In genomic region chr5:135890296-135890695, GRCh38 we compare ENCODE assay signal across 23 cellular contexts. TPM values are rescaled to one million over a fixed set of nuclear protein-coding genes. Genes with fewer than 3 reads are reported as not detected.
DNase-seq lines count a peak whose midpoint lies in the region; ATAC-seq and TF ChIP-seq lines count a peak whose summit lies in the region.
"Had no signal": no experiment of that assay in that cellular context is flagged by ENCODE, and none has a peak within 500 bp of the region (broad histone marks: within the 10 kb centered on the region; RNA-seq: fewer than 3 reads in every experiment).

No MANE protein-coding gene starts in this region.

- TF ChIP-seq CTCF in MM.1S (IDR thresholded peaks at IDR 0.05; ENCODE audit: low read length) = no peak
- TF ChIP-seq CTCF in choroid plexus epithelial cell (conservative IDR thresholded peaks at IDR 0.05; ENCODE audit: low read depth, low read length) = no peak
- TF ChIP-seq CTCF in left lung (IDR thresholded peaks at IDR 0.05) = no peak

- no peak overlapping the region for H2AFZ ChIP-seq in MM.1S (ENCODE audit: low read length)
- H2AFZ ChIP-seq: PC-9 had no signal

- intact Hi-C loops in left lung (cut with DNase I) = no loop called here

- no peak overlapping the region for H3K9ac ChIP-seq in BLaER1
- no peak overlapping the region for H3K9ac ChIP-seq in MM.1S (ENCODE audit: low read length)

- H3K27me3 ChIP-seq in BLaER1 (no peaks in the 10 kb centered on the region), MM.1S (replicated peaks; ENCODE audit: insufficient read depth, low read length) (no peaks in the 10 kb centered on the region), left lung (peaks cover 2 to 37% of the 10 kb centered on the region in 2 donors)
- H3K27me3 ChIP-seq: SJCRH30 had no signal

- peak overlapping the region; percentile 58 for H3K4me2 ChIP-seq in BLaER1
- H3K4me2 ChIP-seq in MM.1S (ENCODE audit: low read depth, low read length) = peak overlapping the region; percentile 39
- H3K4me2 ChIP-seq: A549, PC-9 had no signal

- H3K4me1 ChIP-seq in BLaER1 (peaks cover 32% of the 10 kb centered on the region), MM.1S (ENCODE audit: low read length) (peaks cover 30% of the 10 kb centered on the region), left lung (peaks cover 0 to 6% of the 10 kb centered on the region in 2 donors)
- H3K4me1 ChIP-seq: BE2C had no signal

- H4K20me1 ChIP-seq in BLaER1 = peaks cover 11% of the 10 kb centered on the region; the same call in 1 of the 2 replicates
- H4K20me1 ChIP-seq in MM.1S (ENCODE audit: insufficient read depth, low read length) = no peaks in the 10 kb centered on the region

- H3K9me3 ChIP-seq in BLaER1 (no peaks in the 10 kb centered on the region), MM.1S (replicated peaks; ENCODE audit: insufficient read depth, low read length) (no peaks in the 10 kb centered on the region), left lung (no peaks in the 10 kb centered on the region)
- H3K9me3 ChIP-seq: A549, BE2C, SJCRH30 had no signal

- no peak overlapping the region for H3K27ac ChIP-seq in BLaER1
- peak overlapping the region; percentile 26; the same call in 1 of the 2 replicates for H3K27ac ChIP-seq in MM.1S (ENCODE audit: low read length)
- H3K27ac ChIP-seq in left lung = no peak overlapping the region
- H3K27ac ChIP-seq: PC-9, RWPE1 had no signal

- peaks cover 13% of the 10 kb centered on the region for H3F3A ChIP-seq in MM.1S (ENCODE audit: insufficient read depth, low read length)

- peak; percentile 49 for ATAC-seq in left lung
- ATAC-seq: A549 had no signal

- no peak overlapping the region for H3K4me3 ChIP-seq in BLaER1
- no peak overlapping the region for H3K4me3 ChIP-seq in MM.1S (ENCODE audit: low read length)
- no peak overlapping the region for H3K4me3 ChIP-seq in choroid plexus epithelial cell (ENCODE audit: low read depth, low read length)
- no peak overlapping the region for H3K4me3 ChIP-seq in left lung
- H3K4me3 ChIP-seq: A549, PC-9, SJCRH30 had no signal

- no peaks in the 10 kb centered on the region for H3K36me3 ChIP-seq in BLaER1
- H3K36me3 ChIP-seq in MM.1S (replicated peaks; ENCODE audit: insufficient read depth, low read length) = no peaks in the 10 kb centered on the region
- no peaks in the 10 kb centered on the region for H3K36me3 ChIP-seq in left lung
- H3K36me3 ChIP-seq: BE2C, SJCRH30 had no signal

- DNase-seq in MM.1S = no peak
- DNase-seq in choroid plexus epithelial cell (ENCODE audit: low read depth) = peak; percentile 4
- DNase-seq in left lung = no peak
- DNase-seq in HT-29 (ENCODE audit: low spot score) = no peak
- no peak for DNase-seq in NCI-H1417 (lab: John Stamatoyannopoulos, UW)
- DNase-seq in iPS-NIHi11 (ENCODE audit: low spot score) = no peak
- DNase-seq: BE2C; CD4-positive, alpha-beta T cell; COR-L47; DMS79; Kasumi-1; NCI-H1092 treated with DMSO at 0.1 percent for 48 hours; NCI-H146; NCI-H2029; NCI-H2171; NCI-H526; PC-9 had no signal

- H3K9me2 ChIP-seq in MM.1S (replicated peaks; ENCODE audit: insufficient read depth, low read length) = no peaks in the 10 kb centered on the region

- H3K79me2 ChIP-seq in MM.1S (ENCODE audit: low read length) = no peaks in the 10 kb centered on the region

RNA-seq across cellular contexts. Expression of gene IL9, which starts 5.3 kb away (rescaled TPM):
- not detected for total RNA-seq in left lung
- total RNA-seq in HT-29 (2014; rRNA removed; shearing (Covaris generic)) = not detected in 2 replicates
- total RNA-seq: CD4-positive, alpha-beta T cell; H4; PC-9; SJCRH30 had no signal

RNA-seq across cellular contexts. Expression of gene SLC25A48, which starts 55.8 kb away (rescaled TPM):
- under 1 TPM in 1 of 2 donors, not detected in 1; 0.64 TPM for total RNA-seq in left lung
- not detected in 2 replicates for total RNA-seq in HT-29 (2014; rRNA removed; shearing (Covaris generic))
- total RNA-seq: CD4-positive, alpha-beta T cell; H4; PC-9; SJCRH30; T-helper 1 cell treated with Interleukin-12 subunit alpha and Interleukin-12 subunit beta and Interleukin-4 antibody, amounts not matched to agents 30 ng/mL and 1 ng/mL, for 36 hours had no signal
